ENCODE assay signal across 2 cellular contexts in the genomic region with DNA sequence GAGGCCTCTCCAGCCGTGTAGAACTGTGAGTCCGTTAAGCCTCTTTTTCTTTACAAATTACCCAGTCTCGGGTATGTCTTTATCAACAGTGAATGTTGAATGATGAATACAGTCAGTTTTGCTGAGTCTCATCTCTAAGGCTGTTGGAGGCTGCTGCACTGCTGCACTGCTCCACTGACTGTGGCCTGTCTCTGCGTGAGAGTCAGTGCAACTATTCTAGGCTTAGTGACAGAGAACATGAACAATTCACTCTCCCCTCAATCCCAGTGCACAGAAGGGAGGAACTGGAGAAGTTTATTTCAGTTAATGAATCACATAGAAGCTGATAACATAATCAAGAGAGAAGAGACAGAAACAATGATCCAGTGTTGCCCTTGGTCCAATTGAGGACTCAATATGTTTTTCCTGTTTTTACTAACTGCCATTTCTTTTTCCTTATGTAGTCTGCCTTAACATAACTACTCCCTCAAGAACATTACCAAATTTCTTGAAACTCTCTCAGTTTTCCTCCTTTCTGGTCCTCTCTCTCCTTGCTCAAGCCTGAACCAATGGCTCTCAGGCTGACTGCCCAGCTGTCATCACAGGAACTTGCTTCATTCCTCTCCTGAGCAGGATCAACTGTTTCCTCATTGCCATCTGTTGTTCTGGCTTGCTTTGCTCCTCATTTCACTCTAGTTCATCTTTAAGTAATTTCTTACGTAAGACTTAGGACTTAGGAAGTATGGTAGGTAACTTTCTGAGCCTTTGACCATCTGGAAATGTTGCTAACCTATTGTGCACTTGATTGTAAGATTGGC.
TF ChIP-seq lines count a peak whose summit lies in the region.

No MANE protein-coding gene starts in this region.

TF ChIP-seq in K562, 482 proteins besides CTCF, POLR2A, EP300 and RAD21:
- TF ChIP-seq, protein P1, sequence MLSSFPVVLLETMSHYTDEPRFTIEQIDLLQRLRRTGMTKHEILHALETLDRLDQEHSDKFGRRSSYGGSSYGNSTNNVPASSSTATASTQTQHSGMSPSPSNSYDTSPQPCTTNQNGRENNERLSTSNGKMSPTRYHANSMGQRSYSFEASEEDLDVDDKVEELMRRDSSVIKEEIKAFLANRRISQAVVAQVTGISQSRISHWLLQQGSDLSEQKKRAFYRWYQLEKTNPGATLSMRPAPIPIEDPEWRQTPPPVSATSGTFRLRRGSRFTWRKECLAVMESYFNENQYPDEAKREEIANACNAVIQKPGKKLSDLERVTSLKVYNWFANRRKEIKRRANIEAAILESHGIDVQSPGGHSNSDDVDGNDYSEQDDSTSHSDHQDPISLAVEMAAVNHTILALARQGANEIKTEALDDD (IDR thresholded peaks at IDR 0.05), result no peak
- TF ChIP-seq GABPB2 (CRISPR knock-in tag; conservative IDR thresholded peaks at IDR 0.05) (no peak), ZNF12 (CRISPR knock-in tag; IDR thresholded peaks at IDR 0.05) (no peak), RBM25 (IDR thresholded peaks at IDR 0.05; ENCODE audit: low read depth, low read length, severe bottlenecking) (no peak), NCOA2 (IDR thresholded peaks at IDR 0.05; ENCODE audit: partially characterized antibody in 2 of 2) (no peak), SMARCC2 (IDR thresholded peaks at IDR 0.05; ENCODE audit: low read depth) (no peak), ZNF174 (CRISPR knock-in tag; IDR thresholded peaks at IDR 0.05) (no peak), SRSF1 (IDR thresholded peaks at IDR 0.05; ENCODE audit: low read depth, low read length) (no peak)
TF ChIP-seq in K562: peak in this region for 0.

TF ChIP-seq in HepG2, 621 proteins besides CTCF, POLR2A, EP300 and RAD21:
- no peak for TF ChIP-seq REL (CRISPR knock-in tag; conservative IDR thresholded peaks at IDR 0.05)
- TF ChIP-seq ZNF672 (CRISPR knock-in tag; IDR thresholded peaks at IDR 0.05), result no peak
- no peak for TF ChIP-seq SMC3 (IDR thresholded peaks at IDR 0.05; ENCODE audit: low read length)
- TF ChIP-seq, protein P2, sequence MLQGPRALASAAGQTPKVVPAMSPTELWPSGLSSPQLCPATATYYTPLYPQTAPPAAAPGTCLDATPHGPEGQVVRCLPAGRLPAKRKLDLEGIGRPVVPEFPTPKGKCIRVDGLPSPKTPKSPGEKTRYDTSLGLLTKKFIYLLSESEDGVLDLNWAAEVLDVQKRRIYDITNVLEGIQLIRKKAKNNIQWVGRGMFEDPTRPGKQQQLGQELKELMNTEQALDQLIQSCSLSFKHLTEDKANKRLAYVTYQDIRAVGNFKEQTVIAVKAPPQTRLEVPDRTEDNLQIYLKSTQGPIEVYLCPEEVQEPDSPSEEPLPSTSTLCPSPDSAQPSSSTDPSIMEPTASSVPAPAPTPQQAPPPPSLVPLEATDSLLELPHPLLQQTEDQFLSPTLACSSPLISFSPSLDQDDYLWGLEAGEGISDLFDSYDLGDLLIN (CRISPR knock-in tag; IDR thresholded peaks at IDR 0.05; ENCODE audit: borderline replicate concordance), result no peak
- no peak for TF ChIP-seq MAFK (conservative IDR thresholded peaks at IDR 0.05 in 1 of 2, IDR thresholded peaks at IDR 0.05 in 1 of 2; ENCODE audit: low read length in 2 of 2)
- no peak for TF ChIP-seq KLF11 (CRISPR knock-in tag; IDR thresholded peaks at IDR 0.05)
- no peak for TF ChIP-seq ZNF12 (CRISPR knock-in tag; IDR thresholded peaks at IDR 0.05)
- TF ChIP-seq ZNF441 (CRISPR knock-in tag; IDR thresholded peaks at IDR 0.05; ENCODE audit: borderline replicate concordance), result no peak
- TF ChIP-seq, protein P3, sequence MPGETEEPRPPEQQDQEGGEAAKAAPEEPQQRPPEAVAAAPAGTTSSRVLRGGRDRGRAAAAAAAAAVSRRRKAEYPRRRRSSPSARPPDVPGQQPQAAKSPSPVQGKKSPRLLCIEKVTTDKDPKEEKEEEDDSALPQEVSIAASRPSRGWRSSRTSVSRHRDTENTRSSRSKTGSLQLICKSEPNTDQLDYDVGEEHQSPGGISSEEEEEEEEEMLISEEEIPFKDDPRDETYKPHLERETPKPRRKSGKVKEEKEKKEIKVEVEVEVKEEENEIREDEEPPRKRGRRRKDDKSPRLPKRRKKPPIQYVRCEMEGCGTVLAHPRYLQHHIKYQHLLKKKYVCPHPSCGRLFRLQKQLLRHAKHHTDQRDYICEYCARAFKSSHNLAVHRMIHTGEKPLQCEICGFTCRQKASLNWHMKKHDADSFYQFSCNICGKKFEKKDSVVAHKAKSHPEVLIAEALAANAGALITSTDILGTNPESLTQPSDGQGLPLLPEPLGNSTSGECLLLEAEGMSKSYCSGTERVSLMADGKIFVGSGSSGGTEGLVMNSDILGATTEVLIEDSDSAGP (CRISPR knock-in tag; IDR thresholded peaks at IDR 0.05; ENCODE audit: borderline replicate concordance), result no peak
- no peak for TF ChIP-seq ZNF143 (CRISPR knock-in tag; IDR thresholded peaks at IDR 0.05)
- no peak for TF ChIP-seq ZFP36L1 (CRISPR knock-in tag; IDR thresholded peaks at IDR 0.05)
- no peak for TF ChIP-seq SNRNP70 (IDR thresholded peaks at IDR 0.05; ENCODE audit: low read depth, low read length)
- no peak for TF ChIP-seq ZNF367 (CRISPR knock-in tag; IDR thresholded peaks at IDR 0.05; ENCODE audit: borderline replicate concordance)
- TF ChIP-seq GFI1 (CRISPR knock-in tag; IDR thresholded peaks at IDR 0.05; ENCODE audit: borderline replicate concordance), result no peak
